In genomic region chr3:183635431-183636220, GRCh38 we compare ENCODE assay signal across 8 cellular contexts. TPM values are rescaled to one million over a fixed set of nuclear protein-coding genes. Genes with fewer than 3 reads are reported as not detected.
A peak's percentile ranks its signal among the peaks of the same experiment; 100 is the strongest.
DNase-seq lines count a peak whose midpoint lies in the region; ATAC-seq and TF ChIP-seq lines count a peak whose summit lies in the region.

Gene KLHL24 (plus strand): TSS chr3:183635623. CDS start chr3:183650357, 14,734 bp downstream.

- no peaks in the 10 kb centered on the region for H3K27me3 Mint-ChIP-seq in effector memory CD8-positive, alpha-beta T cell
- no peaks in the 10 kb centered on the region for H3K27me3 Mint-ChIP-seq in memory B cell

- peaks cover 38% of the 10 kb centered on the region for H3K36me3 Mint-ChIP-seq in effector memory CD8-positive, alpha-beta T cell (ENCODE audit: insufficient read depth)
- no peaks in the 10 kb centered on the region for H3K36me3 Mint-ChIP-seq in memory B cell

- no peak for TF ChIP-seq CTCF in GM20000 (IDR thresholded peaks at IDR 0.05; ENCODE audit: extremely low read depth, missing control alignments)

- ATAC-seq in effector memory CD8-positive, alpha-beta T cell (replicated peaks), result peak; percentile 70
- ATAC-seq in memory B cell (ENCODE audit: low read depth), result peak; percentile 70

- H3K4me1 Mint-ChIP-seq in effector memory CD8-positive, alpha-beta T cell (ENCODE audit: low read depth in 2 of 2), result peaks cover 21 to 27% of the 10 kb centered on the region in 2 donors
- peaks cover 13% of the 10 kb centered on the region for H3K4me1 Mint-ChIP-seq in memory B cell

- H3K27ac Mint-ChIP-seq in effector memory CD8-positive, alpha-beta T cell, result peak within 1 kb of the TSS; percentile 97 to 98
- peak within 1 kb of the TSS; percentile 97 for H3K27ac Mint-ChIP-seq in memory B cell

- H3K9me3 Mint-ChIP-seq in effector memory CD8-positive, alpha-beta T cell, result no peaks in the 10 kb centered on the region
- H3K9me3 Mint-ChIP-seq in memory B cell, result no peaks in the 10 kb centered on the region

- peak within 1 kb of the TSS; percentile 87 to 92 for H3K4me3 Mint-ChIP-seq in effector memory CD8-positive, alpha-beta T cell
- peak within 1 kb of the TSS; percentile 96 for H3K4me3 Mint-ChIP-seq in memory B cell

- DNase-seq in CMK (ENCODE audit: low read depth), result peak; percentile 43
- peak; percentile 91 for DNase-seq in GM20000 (ENCODE audit: low spot score)
- peak; percentile 91 for DNase-seq in HT-29 (ENCODE audit: low spot score)
- DNase-seq in NK-92 treated with Interleukin-12 subunit alpha and Interleukin-12 subunit beta, amount 100 ng/mL, for 24 hours (lab: John Stamatoyannopoulos, UW), result peak; percentile 90
- peak; percentile 79 to 86 for DNase-seq in activated CD8-positive, alpha-beta memory T cell treated with anti-CD3 and anti-CD28 coated beads for 4 hours (ENCODE audit: low read depth in 2 of 2)
- DNase-seq in effector memory CD8-positive, alpha-beta T cell, result peak; percentile 85 to 87 (median 86)
- peak; percentile 87 to 89 for DNase-seq in memory B cell (ENCODE audit: low spot score in 2 of 2)
- peak; percentile 77 for DNase-seq in stimulated activated CD8-positive, alpha-beta memory T cell treated with anti-CD3 and anti-CD28 coated beads, Interleukin-12 subunit alpha, Interleukin-12 subunit beta, amount 100 ng/mL, for 24 hours (ENCODE audit: extremely low read depth)

RNA-seq across cellular contexts. Expression of gene KLHL24, which starts in this region (rescaled TPM):
- total RNA-seq in HT-29 (2014; rRNA removed; shearing (Covaris generic)), result 10.6 and 18.7 TPM in 2 replicates

Comparison
In these comparisons a context has a peak if more than half of its experiments do, and no peak if none do; other contexts are left out.
1. Peak in every context shown above with its lines: DNase-seq and ATAC-seq.